27 cellular contexts compared by ENCODE assay signal in genomic region chr10:125116041-125116649, GRCh38. TPM values are rescaled to one million over a fixed set of nuclear protein-coding genes. Genes with fewer than 3 reads are reported as not detected.
DNase-seq lines count a peak whose midpoint lies in the region; ATAC-seq and TF ChIP-seq lines count a peak whose summit lies in the region.
"Had no signal": no experiment of that assay in that cellular context is flagged by ENCODE, and none has a peak within 500 bp of the region (broad histone marks: within the 10 kb centered on the region; RNA-seq: fewer than 3 reads in every experiment).

No MANE protein-coding gene starts in this region.

- H3K4me1 Mint-ChIP-seq in GM23338 (peaks cover 83% of the 10 kb centered on the region), nephron progenitor cell (peaks cover 17% of the 10 kb centered on the region)
- no peaks in the 10 kb centered on the region for H3K4me1 Mint-ChIP-seq in stimulated activated effector memory CD8-positive, alpha-beta T cell treated with anti-CD3 and anti-CD28 coated beads, Interleukin-12 subunit alpha, Interleukin-12 subunit beta, amount 100 ng/mL, for 72 hours
- H3K4me1 Mint-ChIP-seq in T-helper 2 cell treated with Interferon-gamma antibody and Interleukin-4, amounts not matched to agents 5 μg/mL and 100 μg/mL, for 36 hours (ENCODE audit: low read depth) = no peaks in the 10 kb centered on the region
- H3K4me1 Mint-ChIP-seq: activated naive CD8-positive, alpha-beta T cell treated with anti-CD3 and anti-CD28 coated beads for 36 hours; naive B cell had no signal

- H2AFZ ChIP-seq in GM23338 = no peak overlapping the region
- H2AFZ ChIP-seq: parathyroid adenoma had no signal

- DNase-seq in GM23338 (ENCODE audit: low spot score) (no peak), body of pancreas (peak in 1 of 4 donors; percentile 7), nephron progenitor cell (no peak)
- no peak for DNase-seq in stimulated activated effector memory CD8-positive, alpha-beta T cell treated with anti-CD3 and anti-CD28 coated beads, Interleukin-12 subunit alpha, Interleukin-12 subunit beta, amount 100 ng/mL, for 72 hours (ENCODE audit: low spot score in 2 of 2)
- no peak for DNase-seq in stimulated activated CD4-positive, alpha-beta T cell treated with anti-CD3 and anti-CD28 coated beads, Interleukin-2, amount 100 ng/mL, for 24 hours
- no peak for DNase-seq in T-helper 2 cell treated with Interferon-gamma antibody and Interleukin-4, amounts not matched to agents 5 μg/mL and 100 μg/mL, for 36 hours (ENCODE audit: low spot score)
- DNase-seq: activated CD8-positive, alpha-beta T cell treated with anti-CD3 and anti-CD28 coated beads for 36 hours; activated naive CD8-positive, alpha-beta T cell treated with anti-CD3 and anti-CD28 coated beads for 36 hours; C1 segment of cervical spinal cord; caudate nucleus; DMS79 treated with DMSO at 0.1 percent for 48 hours; GF-D8; H7; hypothalamus; left ventricle myocardium inferior; naive B cell; NCI-H1436; NCI-H2107; NCI-H774; SK-N-SH; stimulated activated naive CD8-positive, alpha-beta T cell treated with anti-CD3 and anti-CD28 coated beads, Interleukin-15, Interleukin-2, amounts not matched to agents 100 U/mL and 50 U/mL, for 24 hours had no signal

- H3K4me2 ChIP-seq in GM23338 = no peak overlapping the region
- H3K4me2 ChIP-seq: KMS-11, SK-N-SH had no signal

- H3K27ac Mint-ChIP-seq in GM23338 (peak overlapping the region; percentile 78), nephron progenitor cell (peak overlapping the region; percentile 93)
- H3K27ac Mint-ChIP-seq in stimulated activated effector memory CD8-positive, alpha-beta T cell treated with anti-CD3 and anti-CD28 coated beads, Interleukin-12 subunit alpha, Interleukin-12 subunit beta, amount 100 ng/mL, for 72 hours = peak overlapping the region; percentile 23
- no peak overlapping the region for H3K27ac Mint-ChIP-seq in T-helper 2 cell treated with Interferon-gamma antibody and Interleukin-4, amounts not matched to agents 5 μg/mL and 100 μg/mL, for 36 hours
- H3K27ac Mint-ChIP-seq: activated CD8-positive, alpha-beta T cell treated with anti-CD3 and anti-CD28 coated beads for 36 hours; activated naive CD8-positive, alpha-beta T cell treated with anti-CD3 and anti-CD28 coated beads for 36 hours; dendritic cell treated with granulocyte-macrophage colony-stimulating factor and Interleukin-4, amounts not matched to agents 40 ng/mL and 50 ng/mL, for 4 days; naive B cell; T-helper 1 cell treated with Interleukin-12 subunit alpha and Interleukin-12 subunit beta and Interleukin-4 antibody, amounts not matched to agents 30 μg/mL and 1 μg/mL, for 36 hours had no signal

- no peak overlapping the region; the same call in 2 of the 3 replicates for H3K4me3 Mint-ChIP-seq in GM23338
- H3K4me3 Mint-ChIP-seq in nephron progenitor cell = no peak overlapping the region
- no peak overlapping the region for H3K4me3 Mint-ChIP-seq in stimulated activated effector memory CD8-positive, alpha-beta T cell treated with anti-CD3 and anti-CD28 coated beads, Interleukin-12 subunit alpha, Interleukin-12 subunit beta, amount 100 ng/mL, for 72 hours
- no peak overlapping the region for H3K4me3 Mint-ChIP-seq in T-helper 2 cell treated with Interferon-gamma antibody and Interleukin-4, amounts not matched to agents 5 μg/mL and 100 μg/mL, for 36 hours
- H3K4me3 Mint-ChIP-seq: activated CD8-positive, alpha-beta T cell treated with anti-CD3 and anti-CD28 coated beads for 36 hours; activated naive CD8-positive, alpha-beta T cell treated with anti-CD3 and anti-CD28 coated beads for 36 hours; dendritic cell treated with granulocyte-macrophage colony-stimulating factor and Interleukin-4, amounts not matched to agents 40 ng/mL and 50 ng/mL, for 4 days; T-helper 1 cell treated with Interleukin-12 subunit alpha and Interleukin-12 subunit beta and Interleukin-4 antibody, amounts not matched to agents 30 μg/mL and 1 μg/mL, for 36 hours had no signal

- ATAC-seq in GM23338 = no peak
- ATAC-seq in body of pancreas = no peak
- no peak for ATAC-seq in stimulated activated effector memory CD8-positive, alpha-beta T cell treated with anti-CD3 and anti-CD28 coated beads, Interleukin-12 subunit alpha, Interleukin-12 subunit beta, amount 100 ng/mL, for 72 hours
- ATAC-seq in HG03025 (IDR thresholded peaks at IDR 0.05; ENCODE audit: low FRiP score, unreplicated experiment) = no peak
- ATAC-seq: activated CD8-positive, alpha-beta T cell treated with anti-CD3 and anti-CD28 coated beads for 36 hours; sciatic nerve; stimulated activated naive CD8-positive, alpha-beta T cell treated with anti-CD3 and anti-CD28 coated beads, Interleukin-15, Interleukin-2, amounts not matched to agents 100 U/mL and 50 U/mL, for 24 hours had no signal

- peaks cover 100% of the 10 kb centered on the region for H3K79me2 ChIP-seq in GM23338 (replicated peaks; ENCODE audit: insufficient read depth)

- no peaks in the 10 kb centered on the region for H3K9me2 ChIP-seq in GM23338 (ENCODE audit: insufficient read depth)
- H3K9me2 ChIP-seq: SK-N-SH had no signal

- H3K36me3 ChIP-seq in GM23338 (ENCODE audit: insufficient read depth) (0 out of 2 replicates have a peak, but pooled peaks cover 8% of the 10 kb centered on the region), body of pancreas (replicated peaks in 1 of 2; ENCODE audit: insufficient read depth in 1 of 2, low read depth in 2 of 2) (no peaks in the 10 kb centered on the region)
- H3K36me3 ChIP-seq: left ventricle myocardium inferior had no signal

- peaks cover 59% of the 10 kb centered on the region for H3K4me1 ChIP-seq in GM23338 (ENCODE audit: insufficient read depth)
- peaks cover 92% of the 10 kb centered on the region for H3K4me1 ChIP-seq in body of pancreas

- H3K4me3 ChIP-seq in GM23338 (no peak overlapping the region), body of pancreas (no peak overlapping the region)
- H3K4me3 ChIP-seq: left ventricle myocardium inferior had no signal

- H3K27me3 ChIP-seq in GM23338 (ENCODE audit: insufficient read depth) (no peaks in the 10 kb centered on the region), body of pancreas (no peaks in the 10 kb centered on the region)

- 84 to 86% methylated on average over 9 to 16 of the region's 16 CpGs for WGBS in body of pancreas, 2 donors

- no peaks in the 10 kb centered on the region for H3K9me3 ChIP-seq in body of pancreas
- H3K9me3 ChIP-seq: left ventricle myocardium inferior, SK-N-SH had no signal

- TF ChIP-seq POLR2A in body of pancreas (IDR thresholded peaks at IDR 0.05) = no peak

- peaks cover 61% of the 10 kb centered on the region for H3K36me3 Mint-ChIP-seq in GM23338 (ENCODE audit: low read depth)
- H3K36me3 Mint-ChIP-seq in nephron progenitor cell (ENCODE audit: low read depth) = peaks cover 42% of the 10 kb centered on the region
- H3K36me3 Mint-ChIP-seq in stimulated activated effector memory CD8-positive, alpha-beta T cell treated with anti-CD3 and anti-CD28 coated beads, Interleukin-12 subunit alpha, Interleukin-12 subunit beta, amount 100 ng/mL, for 72 hours = no peaks in the 10 kb centered on the region
- H3K36me3 Mint-ChIP-seq in T-helper 2 cell treated with Interferon-gamma antibody and Interleukin-4, amounts not matched to agents 5 μg/mL and 100 μg/mL, for 36 hours (ENCODE audit: low read depth) = no peaks in the 10 kb centered on the region
- H3K36me3 Mint-ChIP-seq: activated naive CD8-positive, alpha-beta T cell treated with anti-CD3 and anti-CD28 coated beads for 36 hours; naive B cell had no signal

- no peak overlapping the region for H3K27ac ChIP-seq in GM23338 (ENCODE audit: low read depth)
- H3K27ac ChIP-seq in body of pancreas = peak overlapping the region; percentile 91 to 96 (median 96)
- H3K27ac ChIP-seq: KMS-11, parathyroid adenoma had no signal

- H3K9me3 Mint-ChIP-seq in GM23338 (no peaks in the 10 kb centered on the region), nephron progenitor cell (peaks cover under 1% of the 10 kb centered on the region)
- no peaks in the 10 kb centered on the region for H3K9me3 Mint-ChIP-seq in stimulated activated effector memory CD8-positive, alpha-beta T cell treated with anti-CD3 and anti-CD28 coated beads, Interleukin-12 subunit alpha, Interleukin-12 subunit beta, amount 100 ng/mL, for 72 hours
- H3K9me3 Mint-ChIP-seq in T-helper 2 cell treated with Interferon-gamma antibody and Interleukin-4, amounts not matched to agents 5 μg/mL and 100 μg/mL, for 36 hours = no peaks in the 10 kb centered on the region
- H3K9me3 Mint-ChIP-seq: activated CD8-positive, alpha-beta T cell treated with anti-CD3 and anti-CD28 coated beads for 36 hours; activated naive CD8-positive, alpha-beta T cell treated with anti-CD3 and anti-CD28 coated beads for 36 hours; dendritic cell treated with granulocyte-macrophage colony-stimulating factor and Interleukin-4, amounts not matched to agents 40 ng/mL and 50 ng/mL, for 4 days; naive B cell; T-helper 1 cell treated with Interleukin-12 subunit alpha and Interleukin-12 subunit beta and Interleukin-4 antibody, amounts not matched to agents 30 μg/mL and 1 μg/mL, for 36 hours had no signal

- no peak for TF ChIP-seq CTCF in GM23338 (conservative IDR thresholded peaks at IDR 0.05; ENCODE audit: low read depth in 2 of 2)
- no peak for TF ChIP-seq CTCF in body of pancreas (IDR thresholded peaks at IDR 0.05)
- TF ChIP-seq CTCF in nephron progenitor cell (IDR thresholded peaks at IDR 0.05) = no peak

- H3K27me3 Mint-ChIP-seq in GM23338 (ENCODE audit: insufficient read depth, low read depth, poor library complexity) = peaks cover 13% of the 10 kb centered on the region
- H3K27me3 Mint-ChIP-seq in nephron progenitor cell (ENCODE audit: low read depth, poor library complexity) = no peaks in the 10 kb centered on the region
- H3K27me3 Mint-ChIP-seq in T-helper 2 cell treated with Interferon-gamma antibody and Interleukin-4, amounts not matched to agents 5 μg/mL and 100 μg/mL, for 36 hours (ENCODE audit: low read depth) = no peaks in the 10 kb centered on the region
- H3K27me3 Mint-ChIP-seq: activated CD8-positive, alpha-beta T cell treated with anti-CD3 and anti-CD28 coated beads for 36 hours; activated naive CD8-positive, alpha-beta T cell treated with anti-CD3 and anti-CD28 coated beads for 36 hours; dendritic cell treated with granulocyte-macrophage colony-stimulating factor and Interleukin-4, amounts not matched to agents 40 ng/mL and 50 ng/mL, for 4 days had no signal

- intact Hi-C loops in body of pancreas (cut with DNase I) = no loop called here

- peaks cover 93% of the 10 kb centered on the region for H4K20me1 ChIP-seq in GM23338 (replicated peaks; ENCODE audit: insufficient read depth)

- H3F3A ChIP-seq in GM23338 (replicated peaks; ENCODE audit: low read depth) = no peaks in the 10 kb centered on the region

TF ChIP-seq in GM23338, 12 proteins besides CTCF, POLR2A, EP300 and RAD21:
- TF ChIP-seq JUNB (IDR thresholded peaks at IDR 0.05; ENCODE audit: unreplicated experiment) (no peak), NANOG (IDR thresholded peaks at IDR 0.05; ENCODE audit: borderline replicate concordance) (no peak), EZH2 (IDR thresholded peaks at IDR 0.05; ENCODE audit: low read depth, unreplicated experiment) (no peak), EZH2phosphoT487 (IDR thresholded peaks at IDR 0.05; ENCODE audit: unreplicated experiment) (no peak), POLR2AphosphoS5 (IDR thresholded peaks at IDR 0.05; ENCODE audit: low read depth) (no peak; the same call in 1 of the 2 replicates)

RNA-seq across cellular contexts. Expression of gene CTBP2, which starts 44.2 kb away (rescaled TPM):
- total RNA-seq in GM23338 (2014; rRNA removed; shearing (Covaris generic)) = 233 and 265 TPM in 2 replicates
- polyA plus RNA-seq in GM23338 (2016; fragmentation: Nextera tagmentation; extraction: Ambion mirVana) = 133 and 138 TPM in 2 replicates
- 10 to 100 TPM; 32.0 to 49.0 TPM for total RNA-seq in body of pancreas
